ENCODE assay signal across 31 cellular contexts in the genomic region with DNA sequence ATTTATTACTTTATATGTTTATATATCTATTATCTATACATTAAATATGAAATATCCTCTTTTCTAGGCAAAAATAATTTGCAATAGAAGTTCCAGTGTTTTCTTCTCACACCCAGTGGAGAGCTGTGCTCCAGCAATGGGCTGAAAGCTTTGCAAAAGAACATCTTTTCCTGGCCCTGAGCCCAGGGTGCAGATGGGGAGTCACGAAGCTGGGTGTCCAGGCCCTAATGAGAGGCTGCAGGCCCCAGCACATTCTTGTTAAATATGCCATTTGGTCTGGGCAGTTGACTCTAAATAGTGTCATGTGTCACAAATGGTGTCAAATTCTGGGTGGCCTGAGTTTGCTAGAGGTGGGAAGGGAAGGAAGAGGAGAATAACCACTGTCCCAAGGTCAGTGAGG. TPM values are rescaled to one million over a fixed set of nuclear protein-coding genes. Genes with fewer than 3 reads are reported as not detected.
"Had no signal": no experiment of that assay in that cellular context is flagged by ENCODE, and none has a peak within 500 bp of the region (broad histone marks: within the 10 kb centered on the region; RNA-seq: fewer than 3 reads in every experiment).

No MANE protein-coding gene starts in this region.

- H3K4me1 ChIP-seq: breast epithelium, parathyroid adenoma had no signal

- ATAC-seq: activated CD8-positive, alpha-beta T cell treated with anti-CD3 and anti-CD28 coated beads for 36 hours; activated naive CD8-positive, alpha-beta T cell treated with anti-CD3 and anti-CD28 coated beads, Interleukin-2, amount 50 U/mL, for 24 hours; activated T-cell treated with anti-CD3 and anti-CD28 coated beads, Interleukin-2, amount 50 U/mL, for 4 hours; activated T-helper 17 cell treated with anti-CD3 and anti-CD28 coated beads, Interleukin-2, amount 50 U/mL, for 72 hours; naive thymus-derived CD8-positive, alpha-beta T cell; stimulated activated naive B cell treated with anti-CD40 and anti-IgM and Interleukin-4, amounts not matched to agents 10 μg/mL and 1 μg/mL and 100 μg/mL, for 72 hours; upper lobe of right lung had no signal

- H3K36me3 ChIP-seq: breast epithelium, esophagus squamous epithelium, neural progenitor cell, right atrium auricular region, stomach, thyroid gland, upper lobe of right lung had no signal

- H3K27ac Mint-ChIP-seq: activated B cell treated with CpG ODN at 0.5 μM for 24 hours; activated CD8-positive, alpha-beta T cell treated with anti-CD3 and anti-CD28 coated beads for 36 hours; activated naive CD4-positive, alpha-beta T cell treated with anti-CD3 and anti-CD28 coated beads, Interleukin-2, amount 50 U/mL, for 24 hours; activated naive CD8-positive, alpha-beta T cell treated with anti-CD3 and anti-CD28 coated beads, Interleukin-2, amount 50 U/mL, for 24 hours; activated T-helper 17 cell treated with anti-CD3 and anti-CD28 coated beads, Interleukin-2, amount 50 U/mL, for 72 hours; mesothelial cell of epicardium; neural progenitor cell; stimulated activated naive B cell treated with anti-CD40 and anti-IgM and Interleukin-4, amounts not matched to agents 10 μg/mL and 1 μg/mL and 100 μg/mL, for 72 hours; T-helper 2 cell treated with Interferon-gamma antibody and Interleukin-4, amounts not matched to agents 5 μg/mL and 100 μg/mL, for 36 hours had no signal

- H3K4me2 ChIP-seq: neural progenitor cell, smooth muscle cell had no signal

- H3K79me2 ChIP-seq: parathyroid adenoma had no signal

- DNase-seq: activated B cell treated with CpG ODN at 0.5 μM for 24 hours; activated CD4-positive, alpha-beta T cell treated with anti-CD3 and anti-CD28 coated beads, Interleukin-2, amount 50 U/mL, for 1 hour; activated CD8-positive, alpha-beta T cell treated with anti-CD3 and anti-CD28 coated beads for 36 hours; activated naive CD8-positive, alpha-beta T cell treated with anti-CD3 and anti-CD28 coated beads, Interleukin-2, amount 50 U/mL, for 24 hours; activated T-cell treated with anti-CD3 and anti-CD28 coated beads, Interleukin-2, amount 50 U/mL, for 4 hours; effector CD8-positive, alpha-beta T cell; esophagus squamous epithelium; foreskin melanocyte; mammary epithelial cell; naive thymus-derived CD8-positive, alpha-beta T cell; occipital lobe; stimulated activated CD4-positive, alpha-beta T cell treated with anti-CD3 and anti-CD28 coated beads, Interleukin-1b, Interleukin-23, amount 100 ng/mL, for 48 hours; stimulated activated CD4-positive, alpha-beta T cell treated with anti-CD3 and anti-CD28 coated beads, Interleukin-4, amount 100 ng/mL, for 4 hours; stimulated activated CD8-positive, alpha-beta memory T cell treated with anti-CD3 and anti-CD28 coated beads, Interleukin-4, amount 100 ng/mL, for 48 hours; stimulated activated naive B cell treated with anti-CD40 and anti-IgM and Interleukin-4, amounts not matched to agents 10 μg/mL and 1 μg/mL and 100 μg/mL, for 72 hours; stomach; thyroid gland; upper lobe of right lung had no signal

- H3K36me3 Mint-ChIP-seq: activated naive CD4-positive, alpha-beta T cell treated with anti-CD3 and anti-CD28 coated beads, Interleukin-2, amount 50 U/mL, for 24 hours; mesothelial cell of epicardium; naive thymus-derived CD8-positive, alpha-beta T cell; neural progenitor cell; stimulated activated naive B cell treated with anti-CD40 and anti-IgM and Interleukin-4, amounts not matched to agents 10 μg/mL and 1 μg/mL and 100 μg/mL, for 72 hours had no signal

- H3K9me3 ChIP-seq: breast epithelium, esophagus squamous epithelium, right atrium auricular region, stomach, thyroid gland, upper lobe of right lung had no signal

- H3K4me3 Mint-ChIP-seq: activated B cell treated with CpG ODN at 0.5 μM for 24 hours; activated CD8-positive, alpha-beta T cell treated with anti-CD3 and anti-CD28 coated beads for 36 hours; activated naive CD4-positive, alpha-beta T cell treated with anti-CD3 and anti-CD28 coated beads, Interleukin-2, amount 50 U/mL, for 24 hours; activated naive CD8-positive, alpha-beta T cell treated with anti-CD3 and anti-CD28 coated beads, Interleukin-2, amount 50 U/mL, for 24 hours; activated T-cell treated with anti-CD3 and anti-CD28 coated beads, Interleukin-2, amount 50 U/mL, for 4 hours; activated T-helper 17 cell treated with anti-CD3 and anti-CD28 coated beads, Interleukin-2, amount 50 U/mL, for 72 hours; central memory CD8-positive, alpha-beta T cell; mesothelial cell of epicardium; naive thymus-derived CD8-positive, alpha-beta T cell; neural progenitor cell; stimulated activated naive B cell treated with anti-CD40 and anti-IgM and Interleukin-4, amounts not matched to agents 10 μg/mL and 1 μg/mL and 100 μg/mL, for 72 hours; T-helper 2 cell treated with Interferon-gamma antibody and Interleukin-4, amounts not matched to agents 5 μg/mL and 100 μg/mL, for 36 hours had no signal

- H3K9ac ChIP-seq: neural progenitor cell, parathyroid adenoma had no signal

- H3K27ac ChIP-seq: breast epithelium, epithelial cell of prostate, esophagus squamous epithelium, neural progenitor cell, parathyroid adenoma, right atrium auricular region, stomach, thyroid gland, upper lobe of right lung had no signal

- H3K4me3 ChIP-seq: breast epithelium, esophagus squamous epithelium, neural progenitor cell, right atrium auricular region, smooth muscle cell, stomach, thyroid gland, upper lobe of right lung had no signal

- H3K27me3 ChIP-seq: right atrium auricular region had no signal

- H3K9me3 Mint-ChIP-seq: activated B cell treated with CpG ODN at 0.5 μM for 24 hours; activated CD8-positive, alpha-beta T cell treated with anti-CD3 and anti-CD28 coated beads for 36 hours; activated naive CD4-positive, alpha-beta T cell treated with anti-CD3 and anti-CD28 coated beads, Interleukin-2, amount 50 U/mL, for 24 hours; activated naive CD8-positive, alpha-beta T cell treated with anti-CD3 and anti-CD28 coated beads, Interleukin-2, amount 50 U/mL, for 24 hours; activated T-cell treated with anti-CD3 and anti-CD28 coated beads, Interleukin-2, amount 50 U/mL, for 4 hours; activated T-helper 17 cell treated with anti-CD3 and anti-CD28 coated beads, Interleukin-2, amount 50 U/mL, for 72 hours; central memory CD8-positive, alpha-beta T cell; mesothelial cell of epicardium; naive thymus-derived CD8-positive, alpha-beta T cell; stimulated activated naive B cell treated with anti-CD40 and anti-IgM and Interleukin-4, amounts not matched to agents 10 μg/mL and 1 μg/mL and 100 μg/mL, for 72 hours; T-helper 2 cell treated with Interferon-gamma antibody and Interleukin-4, amounts not matched to agents 5 μg/mL and 100 μg/mL, for 36 hours had no signal

RNA-seq across cellular contexts. Expression of a gene that starts 5.7 kb away (rescaled TPM):
- total RNA-seq: activated B cell treated with CpG ODN at 0.5 μM for 24 hours; activated CD8-positive, alpha-beta T cell treated with anti-CD3 and anti-CD28 coated beads for 36 hours; dermis microvascular lymphatic vessel endothelial cell; mammary epithelial cell; naive thymus-derived CD8-positive, alpha-beta T cell; pulmonary artery endothelial cell had no signal
- polyA plus RNA-seq: mammary epithelial cell; naive thymus-derived CD8-positive, alpha-beta T cell had no signal
